In genomic region chr14:55240526-55241178, GRCh38 we compare ENCODE assay signal across 18 cellular contexts. TPM values are rescaled to one million over a fixed set of nuclear protein-coding genes. Genes with fewer than 3 reads are reported as not detected.
A peak's percentile ranks its signal among the peaks of the same experiment; 100 is the strongest.
DNase-seq lines count a peak whose midpoint lies in the region; ATAC-seq, FAIRE-seq and TF ChIP-seq lines count a peak whose summit lies in the region.
"Had no signal": no experiment of that assay in that cellular context is flagged by ENCODE, and none has a peak within 500 bp of the region (broad histone marks: within the 10 kb centered on the region; RNA-seq: fewer than 3 reads in every experiment).

No MANE protein-coding gene starts in this region.

- no peak overlapping the region for H3K4me3 Mint-ChIP-seq in HFFc6
- H3K4me3 Mint-ChIP-seq: activated CD4-positive, alpha-beta T cell treated with anti-CD3 and anti-CD28 coated beads, Interleukin-2, amount 10 ng/mL, durations not matched to agents 24 days and 14 days; activated T-helper 1 cell treated with anti-CD3 and anti-CD28 coated beads, Interleukin-12 subunit alpha, Interleukin-12 subunit beta, Interleukin-2, Interleukin-4 antibody, amounts not matched to agents 30 ng/mL and 10 ng/mL and 1 ng/mL, durations not matched to agents 14 hours and 24 hours and 36 hours; CD4-positive, alpha-beta memory T cell; nephron had no signal

- H3K9me3 ChIP-seq in iPS-20b (ENCODE audit: insufficient read depth, low read depth, low read length) = no peaks in the 10 kb centered on the region

- no peak overlapping the region for H3K9ac ChIP-seq in iPS-20b (ENCODE audit: low read depth, low read length)

- H3K27me3 Mint-ChIP-seq in HFFc6 (ENCODE audit: insufficient read depth) = peaks cover 27% of the 10 kb centered on the region

- H3K4me1 Mint-ChIP-seq in HFFc6 (ENCODE audit: low read depth) = 0 out of 2 replicates have a peak, but pooled peaks cover 5% of the 10 kb centered on the region
- H3K4me1 Mint-ChIP-seq: CD4-positive, alpha-beta memory T cell; nephron had no signal

- H3K4me3 ChIP-seq in coronary artery = peak overlapping the region; percentile 39
- H3K4me3 ChIP-seq in iPS-20b (ENCODE audit: low read length) = peak overlapping the region; percentile 37
- H3K4me3 ChIP-seq in skeletal muscle cell (ENCODE audit: low read depth, low read length) = peak overlapping the region; percentile 13
- H3K4me3 ChIP-seq: skin epidermis had no signal

- TF ChIP-seq CTCF in HFFc6 (IDR thresholded peaks at IDR 0.05) (no peak), coronary artery (IDR thresholded peaks at IDR 0.05) (no peak)

- no peak overlapping the region for H3K27ac ChIP-seq in coronary artery
- H3K27ac ChIP-seq in iPS-20b (ENCODE audit: low read length) = no peak overlapping the region
- H3K27ac ChIP-seq: RWPE1, skin epidermis had no signal

- no peaks in the 10 kb centered on the region for H3K36me3 Mint-ChIP-seq in HFFc6 (ENCODE audit: low read depth)
- H3K36me3 Mint-ChIP-seq: CD4-positive, alpha-beta memory T cell had no signal

- ATAC-seq in GM21723 (IDR thresholded peaks at IDR 0.05; ENCODE audit: unreplicated experiment) = no peak
- ATAC-seq: left lobe of liver had no signal

- DNase-seq in HFFc6 (peak; percentile 16), coronary artery (ENCODE audit: low spot score) (no peak), skeletal muscle cell (ENCODE audit: low read depth) (peak; percentile 59), GM19239 (ENCODE audit: insufficient read length, low spot score) (no peak), SHP77 (lab: John Stamatoyannopoulos, UW) (no peak), SIG-M5 (lab: John Stamatoyannopoulos, UW) (no peak)
- DNase-seq: activated CD4-positive, alpha-beta T cell treated with anti-CD3 and anti-CD28 coated beads, Interleukin-2, amount 10 ng/mL, durations not matched to agents 24 days and 14 days; CD4-positive, alpha-beta memory T cell; GDM1; GOT3; NCI-H1694 had no signal

- H3K9me3 Mint-ChIP-seq in HFFc6 = no peaks in the 10 kb centered on the region
- H3K9me3 Mint-ChIP-seq: activated CD4-positive, alpha-beta T cell treated with anti-CD3 and anti-CD28 coated beads, Interleukin-2, amount 10 ng/mL, durations not matched to agents 24 days and 14 days; activated T-helper 1 cell treated with anti-CD3 and anti-CD28 coated beads, Interleukin-12 subunit alpha, Interleukin-12 subunit beta, Interleukin-2, Interleukin-4 antibody, amounts not matched to agents 30 ng/mL and 10 ng/mL and 1 ng/mL, durations not matched to agents 14 hours and 24 hours and 36 hours; CD4-positive, alpha-beta memory T cell; nephron had no signal

- H3K4me1 ChIP-seq in iPS-20b (ENCODE audit: insufficient read depth, low read length) = no peaks in the 10 kb centered on the region

- no peaks in the 10 kb centered on the region for H3K36me3 ChIP-seq in iPS-20b (ENCODE audit: insufficient read depth, low read depth, low read length)

- no peak overlapping the region for H3K27ac Mint-ChIP-seq in HFFc6
- H3K27ac Mint-ChIP-seq: activated CD4-positive, alpha-beta T cell treated with anti-CD3 and anti-CD28 coated beads, Interleukin-2, amount 10 ng/mL, durations not matched to agents 24 days and 14 days; activated T-helper 1 cell treated with anti-CD3 and anti-CD28 coated beads, Interleukin-12 subunit alpha, Interleukin-12 subunit beta, Interleukin-2, Interleukin-4 antibody, amounts not matched to agents 30 ng/mL and 10 ng/mL and 1 ng/mL, durations not matched to agents 14 hours and 24 hours and 36 hours; CD4-positive, alpha-beta memory T cell; nephron had no signal

- FAIRE-seq in GM19239 (lab: Jason Lieb, UNC) = no peak

- H3K27me3 ChIP-seq in iPS-20b (ENCODE audit: insufficient read depth, low read length) = peaks cover 24% of the 10 kb centered on the region

RNA-seq across cellular contexts. Expression of gene FBXO34, which starts 30.6 kb away (rescaled TPM):
- 10 to 100 TPM; 10.3 to 13.5 (median 11.7) TPM for total RNA-seq in HFFc6 (2021; fragmentation: NEBNext Ultra II Directional; extraction: Animal tissue kit (Norgen Biotek cat#: 25700))

RNA-seq across cellular contexts. Expression of gene DLGAP5, which starts 49.3 kb away (rescaled TPM):
- 10 to 100 TPM; 21.8 to 58.3 (median 52.5) TPM for total RNA-seq in HFFc6 (2021; fragmentation: NEBNext Ultra II Directional; extraction: Animal tissue kit (Norgen Biotek cat#: 25700))
- total RNA-seq: CD4-positive, alpha-beta memory T cell had no signal

Comparison
In these comparisons a context has a peak if more than half of its experiments do, and no peak if none do; other contexts are left out.
1. DNase-seq: peak in HFFc6 (single experiment) and skeletal muscle cell (single experiment); none in coronary artery (single experiment), GM19239 (single experiment), SHP77 (0 of 2) and SIG-M5 (single experiment).
2. Peak in every context shown above with its lines, with median percentiles within 50 percentile points of each other: H3K4me3 ChIP-seq.